Comparison of ENCODE assay signal across 1 cellular context in the genomic region with DNA sequence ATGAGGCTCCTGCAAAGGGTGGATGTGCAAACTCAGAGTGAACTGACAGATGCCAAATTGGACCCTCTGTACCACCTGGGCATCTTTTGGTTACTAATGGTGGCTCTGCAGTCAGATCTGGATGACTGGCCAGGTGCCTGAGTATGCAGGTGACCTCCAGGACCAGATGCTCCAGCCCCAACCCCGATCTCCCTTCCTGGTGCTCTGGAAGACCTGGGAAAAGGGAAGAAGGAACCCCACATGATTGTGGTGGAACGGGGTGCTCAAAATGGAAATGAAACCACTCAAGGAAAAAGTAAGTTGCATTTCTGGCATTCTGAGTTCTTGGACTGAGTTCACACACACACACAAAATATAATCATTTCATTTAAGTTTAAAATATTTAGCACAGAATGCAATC.
TF ChIP-seq lines count a peak whose summit lies in the region.

No MANE protein-coding gene starts in this region.

TF ChIP-seq in IMR-90, 13 proteins besides CTCF, POLR2A, EP300 and RAD21:
- no peak for TF ChIP-seq CEBPB (IDR thresholded peaks at IDR 0.05; ENCODE audit: low read depth, low read length)
- TF ChIP-seq NFE2L2 (IDR thresholded peaks at IDR 0.05; ENCODE audit: low read depth, low read length): no peak
- TF ChIP-seq BHLHE40 (IDR thresholded peaks at IDR 0.05; ENCODE audit: low read depth, low read length): no peak
- TF ChIP-seq RFX5 (IDR thresholded peaks at IDR 0.05; ENCODE audit: low read depth, low read length): no peak
- TF ChIP-seq, protein P1, sequence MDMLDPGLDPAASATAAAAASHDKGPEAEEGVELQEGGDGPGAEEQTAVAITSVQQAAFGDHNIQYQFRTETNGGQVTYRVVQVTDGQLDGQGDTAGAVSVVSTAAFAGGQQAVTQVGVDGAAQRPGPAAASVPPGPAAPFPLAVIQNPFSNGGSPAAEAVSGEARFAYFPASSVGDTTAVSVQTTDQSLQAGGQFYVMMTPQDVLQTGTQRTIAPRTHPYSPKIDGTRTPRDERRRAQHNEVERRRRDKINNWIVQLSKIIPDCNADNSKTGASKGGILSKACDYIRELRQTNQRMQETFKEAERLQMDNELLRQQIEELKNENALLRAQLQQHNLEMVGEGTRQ (IDR thresholded peaks at IDR 0.05; ENCODE audit: low read depth, low read length): no peak
- TF ChIP-seq, protein P2, sequence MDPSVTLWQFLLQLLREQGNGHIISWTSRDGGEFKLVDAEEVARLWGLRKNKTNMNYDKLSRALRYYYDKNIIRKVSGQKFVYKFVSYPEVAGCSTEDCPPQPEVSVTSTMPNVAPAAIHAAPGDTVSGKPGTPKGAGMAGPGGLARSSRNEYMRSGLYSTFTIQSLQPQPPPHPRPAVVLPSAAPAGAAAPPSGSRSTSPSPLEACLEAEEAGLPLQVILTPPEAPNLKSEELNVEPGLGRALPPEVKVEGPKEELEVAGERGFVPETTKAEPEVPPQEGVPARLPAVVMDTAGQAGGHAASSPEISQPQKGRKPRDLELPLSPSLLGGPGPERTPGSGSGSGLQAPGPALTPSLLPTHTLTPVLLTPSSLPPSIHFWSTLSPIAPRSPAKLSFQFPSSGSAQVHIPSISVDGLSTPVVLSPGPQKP (IDR thresholded peaks at IDR 0.05; ENCODE audit: borderline replicate concordance, low read depth, low read length): no peak
- TF ChIP-seq RCOR1 (IDR thresholded peaks at IDR 0.05; ENCODE audit: insufficient replicate concordance, low read length): no peak
- TF ChIP-seq MAZ (IDR thresholded peaks at IDR 0.05; ENCODE audit: borderline replicate concordance, low read depth, low read length): no peak
- no peak for TF ChIP-seq FOS (IDR thresholded peaks at IDR 0.05; ENCODE audit: low read depth, low read length)
- no peak for TF ChIP-seq SMC3 (IDR thresholded peaks at IDR 0.05; ENCODE audit: low read depth, low read length)
- no peak for TF ChIP-seq MAFK (IDR thresholded peaks at IDR 0.05; ENCODE audit: low read depth, low read length)
- TF ChIP-seq CHD1 (IDR thresholded peaks at IDR 0.05; ENCODE audit: low read depth, low read length): no peak
- TF ChIP-seq MXI1 (IDR thresholded peaks at IDR 0.05; ENCODE audit: borderline replicate concordance, low read depth, low read length): no peak
TF ChIP-seq in IMR-90: peak in this region for 0.
